1 cellular context compared by ENCODE assay signal in the genomic region with DNA sequence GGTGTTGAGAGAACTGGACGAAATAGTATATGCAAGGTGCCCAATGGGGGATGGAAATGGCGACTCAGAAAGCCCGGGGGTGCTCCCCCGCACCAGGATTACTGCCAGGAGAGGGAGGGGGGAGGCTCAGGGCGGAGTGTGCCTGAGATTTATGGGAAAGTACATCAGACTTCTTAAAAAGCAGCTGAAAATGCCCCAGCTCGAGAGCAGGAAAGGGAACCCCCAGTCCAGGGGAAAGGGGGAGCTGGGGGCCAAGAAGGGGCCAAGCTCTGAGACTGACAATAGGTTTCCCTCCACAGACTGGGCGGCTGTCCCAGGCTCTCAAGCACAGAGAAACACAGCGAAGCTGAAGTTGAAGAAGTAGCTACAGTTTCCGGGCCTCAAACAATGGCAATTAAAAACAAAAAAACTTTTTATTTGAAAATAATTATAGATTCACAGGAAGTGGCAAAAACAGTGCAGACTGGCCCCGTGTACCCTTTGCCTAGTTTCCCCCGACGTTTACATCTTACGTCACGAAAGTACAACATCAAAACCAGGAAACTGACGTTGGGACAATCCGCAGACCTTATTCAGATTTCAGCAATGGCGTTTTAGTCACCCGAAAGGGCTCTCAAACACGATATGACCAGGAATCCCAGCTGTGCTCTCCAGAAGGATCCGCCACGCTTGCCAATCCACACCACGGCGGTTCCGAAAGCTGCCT.
TF ChIP-seq lines count a peak whose summit lies in the region.

No MANE protein-coding gene starts in this region.

TF ChIP-seq in GM23338, 12 proteins besides CTCF, POLR2A, EP300 and RAD21 (continued from another document):
- TF ChIP-seq, protein P1, sequence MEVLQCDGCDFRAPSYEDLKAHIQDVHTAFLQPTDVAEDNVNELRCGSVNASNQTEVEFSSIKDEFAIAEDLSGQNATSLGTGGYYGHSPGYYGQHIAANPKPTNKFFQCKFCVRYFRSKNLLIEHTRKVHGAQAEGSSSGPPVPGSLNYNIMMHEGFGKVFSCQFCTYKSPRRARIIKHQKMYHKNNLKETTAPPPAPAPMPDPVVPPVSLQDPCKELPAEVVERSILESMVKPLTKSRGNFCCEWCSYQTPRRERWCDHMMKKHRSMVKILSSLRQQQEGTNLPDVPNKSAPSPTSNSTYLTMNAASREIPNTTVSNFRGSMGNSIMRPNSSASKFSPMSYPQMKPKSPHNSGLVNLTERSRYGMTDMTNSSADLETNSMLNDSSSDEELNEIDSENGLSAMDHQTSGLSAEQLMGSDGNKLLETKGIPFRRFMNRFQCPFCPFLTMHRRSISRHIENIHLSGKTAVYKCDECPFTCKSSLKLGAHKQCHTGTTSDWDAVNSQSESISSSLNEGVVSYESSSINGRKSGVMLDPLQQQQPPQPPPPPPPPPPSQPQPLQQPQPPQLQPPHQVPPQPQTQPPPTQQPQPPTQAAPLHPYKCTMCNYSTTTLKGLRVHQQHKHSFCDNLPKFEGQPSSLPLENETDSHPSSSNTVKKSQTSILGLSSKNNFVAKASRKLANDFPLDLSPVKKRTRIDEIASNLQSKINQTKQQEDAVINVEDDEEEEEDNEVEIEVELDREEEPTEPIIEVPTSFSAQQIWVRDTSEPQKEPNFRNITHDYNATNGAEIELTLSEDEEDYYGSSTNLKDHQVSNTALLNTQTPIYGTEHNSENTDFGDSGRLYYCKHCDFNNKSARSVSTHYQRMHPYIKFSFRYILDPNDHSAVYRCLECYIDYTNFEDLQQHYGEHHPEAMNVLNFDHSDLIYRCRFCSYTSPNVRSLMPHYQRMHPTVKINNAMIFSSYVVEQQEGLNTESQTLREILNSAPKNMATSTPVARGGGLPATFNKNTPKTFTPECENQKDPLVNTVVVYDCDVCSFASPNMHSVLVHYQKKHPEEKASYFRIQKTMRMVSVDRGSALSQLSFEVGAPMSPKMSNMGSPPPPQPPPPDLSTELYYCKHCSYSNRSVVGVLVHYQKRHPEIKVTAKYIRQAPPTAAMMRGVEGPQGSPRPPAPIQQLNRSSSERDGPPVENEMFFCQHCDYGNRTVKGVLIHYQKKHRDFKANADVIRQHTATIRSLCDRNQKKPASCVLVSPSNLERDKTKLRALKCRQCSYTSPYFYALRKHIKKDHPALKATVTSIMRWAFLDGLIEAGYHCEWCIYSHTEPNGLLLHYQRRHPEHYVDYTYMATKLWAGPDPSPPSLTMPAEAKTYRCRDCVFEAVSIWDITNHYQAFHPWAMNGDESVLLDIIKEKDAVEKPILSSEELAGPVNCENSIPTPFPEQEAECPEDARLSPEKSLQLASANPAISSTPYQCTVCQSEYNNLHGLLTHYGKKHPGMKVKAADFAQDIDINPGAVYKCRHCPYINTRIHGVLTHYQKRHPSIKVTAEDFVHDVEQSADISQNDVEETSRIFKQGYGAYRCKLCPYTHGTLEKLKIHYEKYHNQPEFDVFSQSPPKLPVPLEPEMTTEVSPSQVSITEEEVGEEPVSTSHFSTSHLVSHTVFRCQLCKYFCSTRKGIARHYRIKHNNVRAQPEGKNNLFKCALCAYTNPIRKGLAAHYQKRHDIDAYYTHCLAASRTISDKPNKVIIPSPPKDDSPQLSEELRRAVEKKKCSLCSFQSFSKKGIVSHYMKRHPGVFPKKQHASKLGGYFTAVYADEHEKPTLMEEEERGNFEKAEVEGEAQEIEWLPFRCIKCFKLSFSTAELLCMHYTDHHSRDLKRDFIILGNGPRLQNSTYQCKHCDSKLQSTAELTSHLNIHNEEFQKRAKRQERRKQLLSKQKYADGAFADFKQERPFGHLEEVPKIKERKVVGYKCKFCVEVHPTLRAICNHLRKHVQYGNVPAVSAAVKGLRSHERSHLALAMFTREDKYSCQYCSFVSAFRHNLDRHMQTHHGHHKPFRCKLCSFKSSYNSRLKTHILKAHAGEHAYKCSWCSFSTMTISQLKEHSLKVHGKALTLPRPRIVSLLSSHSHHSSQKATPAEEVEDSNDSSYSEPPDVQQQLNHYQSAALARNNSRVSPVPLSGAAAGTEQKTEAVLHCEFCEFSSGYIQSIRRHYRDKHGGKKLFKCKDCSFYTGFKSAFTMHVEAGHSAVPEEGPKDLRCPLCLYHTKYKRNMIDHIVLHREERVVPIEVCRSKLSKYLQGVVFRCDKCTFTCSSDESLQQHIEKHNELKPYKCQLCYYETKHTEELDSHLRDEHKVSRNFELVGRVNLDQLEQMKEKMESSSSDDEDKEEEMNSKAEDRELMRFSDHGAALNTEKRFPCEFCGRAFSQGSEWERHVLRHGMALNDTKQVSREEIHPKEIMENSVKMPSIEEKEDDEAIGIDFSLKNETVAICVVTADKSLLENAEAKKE (CRISPR knock-in tag; IDR thresholded peaks at IDR 0.05), result no peak
